ENCODE assay signal across 9 cellular contexts in genomic region chr3:23811919-23812318, GRCh38. TPM values are rescaled to one million over a fixed set of nuclear protein-coding genes. Genes with fewer than 3 reads are reported as not detected.
DNase-seq lines count a peak whose midpoint lies in the region; ATAC-seq, FAIRE-seq and TF ChIP-seq lines count a peak whose summit lies in the region.
"Had no signal": no experiment of that assay in that cellular context is flagged by ENCODE, and none has a peak within 500 bp of the region (broad histone marks: within the 10 kb centered on the region; RNA-seq: fewer than 3 reads in every experiment).

No MANE protein-coding gene starts in this region.

- H3K27ac Mint-ChIP-seq in immature natural killer cell, result peak overlapping the region; percentile 34 to 92 (median 73)

- no peaks in the 10 kb centered on the region for H3K36me3 ChIP-seq in Peyer's patch

- peaks cover 0 to 8% (median 4%) of the 10 kb centered on the region in 3 donors for H3K36me3 Mint-ChIP-seq in immature natural killer cell

- FAIRE-seq in GM18507 (lab: Jason Lieb, UNC), result peak; percentile 73
- FAIRE-seq in D721Med (lab: Jason Lieb, UNC), result no peak
- FAIRE-seq: frontal cortex had no signal

- no peaks in the 10 kb centered on the region for H3K9me3 ChIP-seq in Peyer's patch

- no peak for TF ChIP-seq CTCF in omental fat pad (IDR thresholded peaks at IDR 0.05)
- no peak for TF ChIP-seq CTCF in D721Med (IDR thresholded peaks at IDR 0.05; ENCODE audit: insufficient read depth, missing control alignments)
- TF ChIP-seq CTCF in Peyer's patch (IDR thresholded peaks at IDR 0.05), result no peak

- no peak for DNase-seq in GM18507 (ENCODE audit: extremely low spot score, insufficient read length, low read depth)
- no peak for DNase-seq in immature natural killer cell
- no peak for DNase-seq in omental fat pad (ENCODE audit: low spot score)
- no peak for DNase-seq in D721Med (ENCODE audit: insufficient read length, low spot score)
- no peak for DNase-seq in Peyer's patch
- no peak for DNase-seq in central memory CD4-positive, alpha-beta T cell

- peak; percentile 58 for ATAC-seq in GM21576 (IDR thresholded peaks at IDR 0.05; ENCODE audit: unreplicated experiment)
- ATAC-seq in HG03571 (IDR thresholded peaks at IDR 0.05; ENCODE audit: unreplicated experiment), result peak; percentile 49
- no peak for ATAC-seq in omental fat pad (ENCODE audit: low FRiP score)

- H3K4me1 Mint-ChIP-seq in immature natural killer cell, result peaks cover 64 to 68% of the 10 kb centered on the region in 2 donors

- H3K27me3 ChIP-seq in Peyer's patch, result no peaks in the 10 kb centered on the region

- no peak for TF ChIP-seq POLR2A in Peyer's patch (IDR thresholded peaks at IDR 0.05)

- no peak overlapping the region for H3K27ac ChIP-seq in Peyer's patch

- H3K9me3 Mint-ChIP-seq in immature natural killer cell, result no peaks in the 10 kb centered on the region

- H3K4me1 ChIP-seq in Peyer's patch, result peaks cover 0 to 48% (median 1%) of the 10 kb centered on the region in 4 donors

- H3K4me3 ChIP-seq in Peyer's patch, result no peak overlapping the region

- H3K27me3 Mint-ChIP-seq in immature natural killer cell (ENCODE audit: low read depth in 3 of 3), result peaks cover 7 to 15% (median 12%) of the 10 kb centered on the region in 3 donors

- peak overlapping the region; percentile 91 to 98 (median 95) for H3K4me3 Mint-ChIP-seq in immature natural killer cell

RNA-seq across cellular contexts. Expression of gene UBE2E1, which starts 6.2 kb away (rescaled TPM):
- 10 to 100 TPM; 18.0 to 43.9 (median 19.2) TPM for polyA plus RNA-seq in immature natural killer cell
- total RNA-seq in omental fat pad, result 100 to 1,000 TPM in 1 of 4 donors, 10 to 100 TPM in 3; 72.8 to 114 (median 85.6) TPM
- 10 to 100 TPM; 26.1 to 58.6 (median 43.0) TPM for total RNA-seq in Peyer's patch
